ENCODE assay signal across 15 cellular contexts in the genomic region with DNA sequence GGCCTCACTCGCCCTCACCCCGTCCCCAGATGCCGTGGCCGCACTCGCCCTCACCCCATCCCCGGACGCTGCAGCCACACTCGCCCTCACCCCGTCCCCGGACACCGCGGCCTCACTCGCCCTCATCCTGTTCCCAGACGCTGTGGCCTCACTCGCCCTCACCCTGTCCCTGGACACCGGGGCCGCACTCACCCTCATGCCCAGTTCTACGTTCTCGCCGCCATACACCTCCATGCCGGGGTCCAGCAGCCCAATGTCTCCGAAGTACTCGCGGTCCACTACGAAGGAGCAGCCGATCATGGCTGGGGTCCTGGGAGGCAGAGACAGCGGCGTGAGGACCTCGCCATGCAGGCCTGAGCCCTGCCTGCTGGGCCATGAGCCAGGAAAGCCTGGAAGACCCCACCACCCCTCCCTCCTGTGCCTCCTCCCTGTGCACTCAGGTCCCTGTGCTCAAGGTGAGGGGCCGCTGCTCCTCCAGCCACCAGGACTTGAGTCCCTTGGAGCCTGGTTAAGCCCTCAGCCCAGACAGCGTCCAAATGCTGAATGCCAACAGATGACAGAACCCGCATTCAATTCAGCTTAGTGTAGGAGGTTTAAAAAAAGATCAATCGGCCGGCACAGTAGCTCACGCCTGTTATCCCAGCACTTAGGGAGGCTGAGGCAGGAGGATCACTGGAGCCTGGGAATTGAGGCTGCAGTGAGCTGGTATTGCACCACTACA.
"Had no signal": no experiment of that assay in that cellular context is flagged by ENCODE, and none has a peak within 500 bp of the region (broad histone marks: within the 10 kb centered on the region; RNA-seq: fewer than 3 reads in every experiment).

No MANE protein-coding gene starts in this region.

- H3K27me3 Mint-ChIP-seq: activated naive CD4-positive, alpha-beta T cell treated with anti-CD3 and anti-CD28 coated beads, Interleukin-2, amount 50 U/mL, for 24 hours had no signal

- H3K4me1 ChIP-seq: body of pancreas, colonic mucosa, left ventricle myocardium inferior, pancreas had no signal

- H3K36me3 ChIP-seq: colonic mucosa, left ventricle myocardium inferior, neutrophil, pancreas had no signal

- H3K4me3 ChIP-seq: body of pancreas, colonic mucosa, left ventricle myocardium inferior, pancreas had no signal

- H3K9me3 Mint-ChIP-seq: activated naive CD4-positive, alpha-beta T cell treated with anti-CD3 and anti-CD28 coated beads, Interleukin-2, amount 50 U/mL, for 24 hours; activated T-cell treated with anti-CD3 and anti-CD28 coated beads, Interleukin-2, amount 50 U/mL, for 72 hours; memory B cell had no signal

- DNase-seq: activated CD4-positive, alpha-beta T cell treated with anti-CD3 and anti-CD28 coated beads, Interleukin-2, amount 50 U/mL, for 4 hours; activated gamma-delta T cell; activated T-cell treated with anti-CD3 and anti-CD28 coated beads, Interleukin-2, amount 50 U/mL, for 72 hours; amniotic stem cell; body of pancreas; central memory CD4-positive, alpha-beta T cell; colonic mucosa; foreskin melanocyte; left ventricle myocardium inferior; stimulated activated naive CD4-positive, alpha-beta T cell; T-helper 17 cell had no signal

- H3K27ac ChIP-seq: body of pancreas, colonic mucosa, left ventricle myocardium inferior, neutrophil, pancreas had no signal

- H3K27me3 ChIP-seq: body of pancreas, colonic mucosa, pancreas had no signal

- H3K36me3 Mint-ChIP-seq: activated naive CD4-positive, alpha-beta T cell treated with anti-CD3 and anti-CD28 coated beads, Interleukin-2, amount 50 U/mL, for 24 hours; memory B cell had no signal

- H3K4me1 Mint-ChIP-seq: activated naive CD4-positive, alpha-beta T cell treated with anti-CD3 and anti-CD28 coated beads, Interleukin-2, amount 50 U/mL, for 24 hours had no signal

- H3K27ac Mint-ChIP-seq: activated naive CD4-positive, alpha-beta T cell treated with anti-CD3 and anti-CD28 coated beads, Interleukin-2, amount 50 U/mL, for 24 hours; activated T-cell treated with anti-CD3 and anti-CD28 coated beads, Interleukin-2, amount 50 U/mL, for 72 hours; memory B cell; T-helper 17 cell had no signal

- H3K9me3 ChIP-seq: body of pancreas, colonic mucosa, left ventricle myocardium inferior, neutrophil, pancreas had no signal

- ATAC-seq: activated T-cell treated with anti-CD3 and anti-CD28 coated beads, Interleukin-2, amount 50 U/mL, for 72 hours; body of pancreas; pancreas; T-helper 17 cell had no signal

- H3K4me3 Mint-ChIP-seq: activated naive CD4-positive, alpha-beta T cell treated with anti-CD3 and anti-CD28 coated beads, Interleukin-2, amount 50 U/mL, for 24 hours; activated T-cell treated with anti-CD3 and anti-CD28 coated beads, Interleukin-2, amount 50 U/mL, for 72 hours; memory B cell; T-helper 17 cell had no signal
